In the genomic region with DNA sequence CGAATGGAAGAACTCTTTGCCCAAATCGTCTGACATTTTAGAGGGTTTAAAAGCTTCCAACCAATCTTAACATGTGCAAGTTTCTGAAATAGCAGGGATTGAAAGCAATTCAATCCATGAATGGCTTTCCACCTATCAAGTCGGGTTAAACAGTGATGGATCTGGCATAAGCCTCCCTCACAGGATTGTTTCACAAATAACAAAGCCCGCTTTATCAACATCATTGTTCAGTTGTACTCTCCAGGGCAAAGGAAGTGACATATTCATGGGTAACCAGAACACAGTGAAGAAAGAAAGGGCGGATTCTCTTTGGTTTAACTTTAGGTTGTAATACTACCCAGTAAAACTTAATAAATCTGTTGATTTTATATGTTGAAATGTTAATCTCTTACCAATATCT, we compare ENCODE assay signal across 24 cellular contexts.
DNase-seq lines count a peak whose midpoint lies in the region; FAIRE-seq lines count a peak whose summit lies in the region.
"Had no signal": no experiment of that assay in that cellular context is flagged by ENCODE, and none has a peak within 500 bp of the region (broad histone marks: within the 10 kb centered on the region; RNA-seq: fewer than 3 reads in every experiment).

No MANE protein-coding gene starts in this region.

- H3K27ac ChIP-seq in cingulate gyrus (ENCODE audit: low read depth, low read length) (peak overlapping the region; percentile 82), layer of hippocampus (ENCODE audit: low read depth, low read length) (peak overlapping the region; percentile 32)
- H3K27ac ChIP-seq: SJSA1 had no signal

- no peak for FAIRE-seq in RCC 7860 (lab: Jason Lieb, UNC)
- FAIRE-seq: GM19239, H1, HTR-8/SVneo, K562 had no signal

- no peaks in the 10 kb centered on the region for H3K27me3 ChIP-seq in layer of hippocampus (ENCODE audit: control insufficient read depth, insufficient read depth, low read length)
- H3K27me3 ChIP-seq: SJSA1 had no signal

- peak; percentile 32 for DNase-seq in Ammon's horn (ENCODE audit: low spot score)
- peak; percentile 38 for DNase-seq in retina
- no peak for DNase-seq in NCI-H226
- no peak for DNase-seq in RCC 7860 (ENCODE audit: low spot score)
- no peak for DNase-seq in Kasumi-1 (lab: John Stamatoyannopoulos, UW)
- no peak for DNase-seq in stimulated activated CD4-positive, alpha-beta T cell treated with anti-CD3 and anti-CD28 coated beads, Interleukin-15, amount 100 ng/mL, for 24 hours
- DNase-seq: 8988T, ACHN, Calu3, DND-41, HCEC 1CT, MG63, NCI-H1105 treated with DMSO at 0.1 percent for 48 hours, NCI-H146, NCI-H1930, NCI-H2107, NCI-H446 treated with DMSO at 0.1 percent for 48 hours had no signal

Comparison
In these comparisons a context has a peak if more than half of its experiments do, and no peak if none do; other contexts are left out.
1. DNase-seq: peak in Ammon's horn (single experiment) and retina (single experiment); none in NCI-H226 (single experiment), RCC 7860 (single experiment), Kasumi-1 (0 of 2) and stimulated activated CD4-positive, alpha-beta T cell treated with anti-CD3 and anti-CD28 coated beads, Interleukin-15, amount 100 ng/mL, for 24 hours (single experiment).